ENCODE assay signal across 17 cellular contexts in genomic region chr5:93589812-93590215, GRCh38. TPM values are rescaled to one million over a fixed set of nuclear protein-coding genes. Genes with fewer than 3 reads are reported as not detected.
DNase-seq lines count a peak whose midpoint lies in the region; ATAC-seq and TF ChIP-seq lines count a peak whose summit lies in the region.
"Had no signal": no experiment of that assay in that cellular context is flagged by ENCODE, and none has a peak within 500 bp of the region (broad histone marks: within the 10 kb centered on the region; RNA-seq: fewer than 3 reads in every experiment).

No MANE protein-coding gene starts in this region.

- H2AFZ ChIP-seq in MM.1S (ENCODE audit: low read length) = no peak overlapping the region

- H3K9me3 ChIP-seq in MM.1S (replicated peaks; ENCODE audit: insufficient read depth, low read length) = no peaks in the 10 kb centered on the region
- no peaks in the 10 kb centered on the region for H3K9me3 ChIP-seq in suprapubic skin
- H3K9me3 ChIP-seq in body of pancreas = no peaks in the 10 kb centered on the region
- H3K9me3 ChIP-seq: adrenal gland, esophagus squamous epithelium had no signal

- H3K36me3 ChIP-seq in MM.1S (replicated peaks; ENCODE audit: insufficient read depth, low read length) (no peaks in the 10 kb centered on the region), suprapubic skin (no peaks in the 10 kb centered on the region), body of pancreas (replicated peaks in 1 of 2; ENCODE audit: insufficient read depth in 1 of 2, low read depth in 2 of 2) (no peaks in the 10 kb centered on the region)
- H3K36me3 ChIP-seq: Peyer's patch had no signal

- DNase-seq in RKO (ENCODE audit: low spot score) (peak; percentile 48), chondrocyte (ENCODE audit: low spot score) (no peak), left kidney (ENCODE audit: low read depth, low spot score) (peak; percentile 71), type B pancreatic cell (ENCODE audit: extremely low spot score, unreplicated experiment) (no peak), MM.1S (no peak), suprapubic skin (ENCODE audit: low spot score in 2 of 2) (no peak), body of pancreas (no peak)
- DNase-seq: adrenal gland, esophagus squamous epithelium, left ventricle myocardium superior, NCI-H2029, NCI-H774, Peyer's patch, SW 1271 had no signal

- no peaks in the 10 kb centered on the region for H4K20me1 ChIP-seq in MM.1S (ENCODE audit: insufficient read depth, low read length)

- intact Hi-C loops in body of pancreas (cut with DNase I) = loop anchor here (10.0 kb wide), 1 partner anchor 195 kb away; no protein-coding TSS in a partner anchor

- H3F3A ChIP-seq in MM.1S (ENCODE audit: insufficient read depth, low read length) = no peaks in the 10 kb centered on the region

- no peaks in the 10 kb centered on the region for H3K4me1 ChIP-seq in MM.1S (ENCODE audit: low read length)
- H3K4me1 ChIP-seq in suprapubic skin = peaks cover 8% of the 10 kb centered on the region
- H3K4me1 ChIP-seq in body of pancreas = no peaks in the 10 kb centered on the region

- ATAC-seq in body of pancreas = no peak
- ATAC-seq: left ventricle myocardium superior had no signal

- H3K4me3 Mint-ChIP-seq in chondrocyte (ENCODE audit: unreplicated experiment) = peak overlapping the region; percentile 85
- peak overlapping the region; percentile 92 for H3K4me3 Mint-ChIP-seq in type B pancreatic cell

- 71% methylated on average over 3 of the region's 3 CpGs for WGBS in suprapubic skin
- WGBS in body of pancreas, 2 donors = 61 to 76% methylated on average over 3 of the region's 3 CpGs

- TF ChIP-seq CTCF in chondrocyte (IDR thresholded peaks at IDR 0.05) (peak; percentile 49), type B pancreatic cell (conservative IDR thresholded peaks at IDR 0.05) (no peak), MM.1S (IDR thresholded peaks at IDR 0.05; ENCODE audit: low read length) (no peak), suprapubic skin (IDR thresholded peaks at IDR 0.05) (no peak), body of pancreas (IDR thresholded peaks at IDR 0.05) (no peak)

- TF ChIP-seq POLR2A in suprapubic skin (IDR thresholded peaks at IDR 0.05) (no peak), body of pancreas (IDR thresholded peaks at IDR 0.05) (no peak)

- H3K9me2 ChIP-seq in MM.1S (replicated peaks; ENCODE audit: insufficient read depth, low read length) = no peaks in the 10 kb centered on the region

- no peak overlapping the region for H3K4me3 ChIP-seq in MM.1S (ENCODE audit: low read length)
- no peak overlapping the region for H3K4me3 ChIP-seq in suprapubic skin
- H3K4me3 ChIP-seq in body of pancreas = no peak overlapping the region
- H3K4me3 ChIP-seq: Peyer's patch had no signal

- H3K27ac Mint-ChIP-seq in chondrocyte (ENCODE audit: unreplicated experiment) (peak overlapping the region; percentile 98), type B pancreatic cell (peak overlapping the region; percentile 3)
- H3K27ac Mint-ChIP-seq: activated T-helper 2 cell treated with anti-CD3 and anti-CD28 coated beads, Interferon-gamma antibody, Interleukin-2, Interleukin-4, amounts not matched to agents 10 μg/mL and 5 μg/mL and 100 μg/mL, durations not matched to agents 14 hours and 24 hours and 36 hours had no signal

- 0 out of 2 replicates have a peak, but pooled peaks cover 6% of the 10 kb centered on the region for H3K27me3 ChIP-seq in MM.1S (replicated peaks; ENCODE audit: insufficient read depth, low read length)
- peaks cover 56% of the 10 kb centered on the region for H3K27me3 ChIP-seq in suprapubic skin
- peaks cover 0 to 4% of the 10 kb centered on the region in 2 donors for H3K27me3 ChIP-seq in body of pancreas
- H3K27me3 ChIP-seq: adrenal gland had no signal

- H3K9me3 Mint-ChIP-seq in chondrocyte (ENCODE audit: low read depth) (no peaks in the 10 kb centered on the region), type B pancreatic cell (no peaks in the 10 kb centered on the region)

- H3K36me3 Mint-ChIP-seq in chondrocyte (ENCODE audit: low read depth) = peaks cover 16% of the 10 kb centered on the region
- peaks cover 60% of the 10 kb centered on the region for H3K36me3 Mint-ChIP-seq in type B pancreatic cell

- TF ChIP-seq EP300 in suprapubic skin (IDR thresholded peaks at IDR 0.05) = no peak

- H3K4me1 Mint-ChIP-seq in chondrocyte (ENCODE audit: low read depth) (peaks cover 80% of the 10 kb centered on the region), type B pancreatic cell (ENCODE audit: unreplicated experiment) (peaks cover 38% of the 10 kb centered on the region)

- H3K27ac ChIP-seq in MM.1S (ENCODE audit: low read length) = no peak overlapping the region
- no peak overlapping the region for H3K27ac ChIP-seq in suprapubic skin
- no peak overlapping the region for H3K27ac ChIP-seq in body of pancreas
- H3K27ac ChIP-seq: C4-2B, Peyer's patch had no signal

- no peaks in the 10 kb centered on the region for H3K27me3 Mint-ChIP-seq in chondrocyte (ENCODE audit: low read depth)
- H3K27me3 Mint-ChIP-seq in type B pancreatic cell = peaks cover 89% of the 10 kb centered on the region

- H3K79me2 ChIP-seq in MM.1S (ENCODE audit: low read length) = no peaks in the 10 kb centered on the region

- no peak overlapping the region for H3K9ac ChIP-seq in MM.1S (ENCODE audit: low read length)

- no peak overlapping the region for H3K4me2 ChIP-seq in MM.1S (ENCODE audit: low read depth, low read length)

RNA-seq across cellular contexts. Expression of gene NR2F1, which starts 6.8 kb away (rescaled TPM):
- total RNA-seq in chondrocyte = 28.7 to 41.9 TPM (median 30.8 TPM) in 3 replicates
- total RNA-seq in type B pancreatic cell (ENCODE audit: low replicate concordance) = 6.6 and 126 TPM in 2 replicates
- 1 to 10 TPM in 2 of 4 donors, under 1 TPM in 2; 0.49 to 3.1 (median 1.3) TPM for total RNA-seq in suprapubic skin
- total RNA-seq in body of pancreas = 10 to 100 TPM; 16.9 to 33.0 TPM
- total RNA-seq: activated CD8-positive, alpha-beta memory T cell treated with anti-CD3 and anti-CD28 coated beads for 36 hours; activated T-helper 2 cell treated with anti-CD3 and anti-CD28 coated beads, Interferon-gamma antibody, Interleukin-2, Interleukin-4, amounts not matched to agents 10 μg/mL and 5 μg/mL and 100 μg/mL, durations not matched to agents 14 hours and 24 hours and 36 hours had no signal

RNA-seq across cellular contexts. Expression of gene NR2F1-AS1, which starts 8.8 kb away (rescaled TPM):
- total RNA-seq in chondrocyte = 16.2 to 20.0 TPM (median 19.7 TPM) in 3 replicates
- 1.8 and 19.0 TPM in 2 replicates for total RNA-seq in type B pancreatic cell (ENCODE audit: low replicate concordance)
- 1 to 10 TPM in 3 of 4 donors, under 1 TPM in 1; 0.76 to 1.4 (median 1.2) TPM for total RNA-seq in suprapubic skin
- total RNA-seq in body of pancreas = 1 to 10 TPM; 4.9 to 5.3 TPM
- total RNA-seq: activated CD8-positive, alpha-beta memory T cell treated with anti-CD3 and anti-CD28 coated beads for 36 hours; activated T-helper 2 cell treated with anti-CD3 and anti-CD28 coated beads, Interferon-gamma antibody, Interleukin-2, Interleukin-4, amounts not matched to agents 10 μg/mL and 5 μg/mL and 100 μg/mL, durations not matched to agents 14 hours and 24 hours and 36 hours had no signal

Comparison
In these comparisons a context has a peak if more than half of its experiments do, and no peak if none do; other contexts are left out.
1. DNase-seq: peak in RKO (single experiment) and left kidney (single experiment); none in chondrocyte (single experiment), type B pancreatic cell (single experiment), MM.1S (single experiment), suprapubic skin (0 of 2) and body of pancreas (0 of 4).